Comparison of ENCODE assay signal across 1 cellular context in the genomic region with DNA sequence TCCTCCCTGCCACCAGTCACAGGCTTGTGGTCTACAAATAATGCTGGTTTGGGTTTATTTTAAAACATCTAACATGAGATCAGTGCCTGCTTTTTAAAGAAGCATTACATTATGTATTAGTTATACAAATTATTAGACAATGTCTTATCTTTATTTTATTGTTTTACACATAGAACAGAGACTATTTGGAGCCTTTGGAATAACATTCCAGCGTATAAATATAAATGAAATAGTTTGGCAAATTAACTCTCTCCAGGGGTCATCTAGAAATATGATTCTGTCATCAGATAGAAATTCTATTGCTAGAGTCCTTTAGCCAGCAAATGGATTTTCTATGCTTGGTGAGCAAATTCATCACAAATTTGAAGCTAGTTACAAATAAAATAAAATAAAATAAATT.
TF ChIP-seq lines count a peak whose summit lies in the region.

No MANE protein-coding gene starts in this region.

TF ChIP-seq in SK-N-SH, 30 proteins besides CTCF, POLR2A, EP300 and RAD21:
- TF ChIP-seq, protein P1, sequence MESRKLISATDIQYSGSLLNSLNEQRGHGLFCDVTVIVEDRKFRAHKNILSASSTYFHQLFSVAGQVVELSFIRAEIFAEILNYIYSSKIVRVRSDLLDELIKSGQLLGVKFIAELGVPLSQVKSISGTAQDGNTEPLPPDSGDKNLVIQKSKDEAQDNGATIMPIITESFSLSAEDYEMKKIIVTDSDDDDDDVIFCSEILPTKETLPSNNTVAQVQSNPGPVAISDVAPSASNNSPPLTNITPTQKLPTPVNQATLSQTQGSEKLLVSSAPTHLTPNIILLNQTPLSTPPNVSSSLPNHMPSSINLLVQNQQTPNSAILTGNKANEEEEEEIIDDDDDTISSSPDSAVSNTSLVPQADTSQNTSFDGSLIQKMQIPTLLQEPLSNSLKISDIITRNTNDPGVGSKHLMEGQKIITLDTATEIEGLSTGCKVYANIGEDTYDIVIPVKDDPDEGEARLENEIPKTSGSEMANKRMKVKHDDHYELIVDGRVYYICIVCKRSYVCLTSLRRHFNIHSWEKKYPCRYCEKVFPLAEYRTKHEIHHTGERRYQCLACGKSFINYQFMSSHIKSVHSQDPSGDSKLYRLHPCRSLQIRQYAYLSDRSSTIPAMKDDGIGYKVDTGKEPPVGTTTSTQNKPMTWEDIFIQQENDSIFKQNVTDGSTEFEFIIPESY (IDR thresholded peaks at IDR 0.05; ENCODE audit: borderline replicate concordance, low read depth): no peak
- peak; percentile 9; the same call in 1 of the 2 replicates for TF ChIP-seq NFIC (IDR thresholded peaks at IDR 0.05; ENCODE audit: borderline replicate concordance)
- no peak for TF ChIP-seq FOXJ3 (CRISPR knock-in tag; IDR thresholded peaks at IDR 0.05)
- TF ChIP-seq, protein P2, sequence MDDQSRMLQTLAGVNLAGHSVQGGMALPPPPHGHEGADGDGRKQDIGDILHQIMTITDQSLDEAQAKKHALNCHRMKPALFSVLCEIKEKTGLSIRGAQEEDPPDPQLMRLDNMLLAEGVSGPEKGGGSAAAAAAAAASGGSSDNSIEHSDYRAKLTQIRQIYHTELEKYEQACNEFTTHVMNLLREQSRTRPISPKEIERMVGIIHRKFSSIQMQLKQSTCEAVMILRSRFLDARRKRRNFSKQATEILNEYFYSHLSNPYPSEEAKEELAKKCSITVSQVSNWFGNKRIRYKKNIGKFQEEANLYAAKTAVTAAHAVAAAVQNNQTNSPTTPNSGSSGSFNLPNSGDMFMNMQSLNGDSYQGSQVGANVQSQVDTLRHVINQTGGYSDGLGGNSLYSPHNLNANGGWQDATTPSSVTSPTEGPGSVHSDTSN (IDR thresholded peaks at IDR 0.05): no peak; the same call in 1 of the 2 replicates
- no peak for TF ChIP-seq TEAD4 (IDR thresholded peaks at IDR 0.05; ENCODE audit: borderline replicate concordance, insufficient read depth)
- TF ChIP-seq SMC3 (IDR thresholded peaks at IDR 0.05; ENCODE audit: low read depth, low read length): no peak
- TF ChIP-seq RXRA (IDR thresholded peaks at IDR 0.05; ENCODE audit: borderline replicate concordance, low read depth): no peak
- no peak for TF ChIP-seq CHD2 (IDR thresholded peaks at IDR 0.05; ENCODE audit: low read length, partially characterized antibody)
- TF ChIP-seq GABPA (IDR thresholded peaks at IDR 0.05; ENCODE audit: low read depth): no peak
- TF ChIP-seq, protein P3, sequence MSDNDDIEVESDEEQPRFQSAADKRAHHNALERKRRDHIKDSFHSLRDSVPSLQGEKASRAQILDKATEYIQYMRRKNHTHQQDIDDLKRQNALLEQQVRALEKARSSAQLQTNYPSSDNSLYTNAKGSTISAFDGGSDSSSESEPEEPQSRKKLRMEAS (IDR thresholded peaks at IDR 0.05; ENCODE audit: low read depth): no peak
- no peak for TF ChIP-seq SIN3A (IDR thresholded peaks at IDR 0.05; ENCODE audit: borderline replicate concordance, low read depth, low read length)
- TF ChIP-seq FOXM1 (IDR thresholded peaks at IDR 0.05; ENCODE audit: low read depth): no peak
- TF ChIP-seq TCF12 (IDR thresholded peaks at IDR 0.05): peak; percentile 51; the same call in 1 of the 2 replicates
- TF ChIP-seq EZH2phosphoT487 (IDR thresholded peaks at IDR 0.05; ENCODE audit: borderline replicate concordance, low read depth): no peak
- no peak; the same call in 1 of the 2 replicates for TF ChIP-seq JUND (IDR thresholded peaks at IDR 0.05)
- TF ChIP-seq, protein P4, sequence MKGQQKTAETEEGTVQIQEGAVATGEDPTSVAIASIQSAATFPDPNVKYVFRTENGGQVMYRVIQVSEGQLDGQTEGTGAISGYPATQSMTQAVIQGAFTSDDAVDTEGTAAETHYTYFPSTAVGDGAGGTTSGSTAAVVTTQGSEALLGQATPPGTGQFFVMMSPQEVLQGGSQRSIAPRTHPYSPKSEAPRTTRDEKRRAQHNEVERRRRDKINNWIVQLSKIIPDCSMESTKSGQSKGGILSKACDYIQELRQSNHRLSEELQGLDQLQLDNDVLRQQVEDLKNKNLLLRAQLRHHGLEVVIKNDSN (IDR thresholded peaks at IDR 0.05; ENCODE audit: borderline replicate concordance, low read depth): no peak
- TF ChIP-seq, protein P5, sequence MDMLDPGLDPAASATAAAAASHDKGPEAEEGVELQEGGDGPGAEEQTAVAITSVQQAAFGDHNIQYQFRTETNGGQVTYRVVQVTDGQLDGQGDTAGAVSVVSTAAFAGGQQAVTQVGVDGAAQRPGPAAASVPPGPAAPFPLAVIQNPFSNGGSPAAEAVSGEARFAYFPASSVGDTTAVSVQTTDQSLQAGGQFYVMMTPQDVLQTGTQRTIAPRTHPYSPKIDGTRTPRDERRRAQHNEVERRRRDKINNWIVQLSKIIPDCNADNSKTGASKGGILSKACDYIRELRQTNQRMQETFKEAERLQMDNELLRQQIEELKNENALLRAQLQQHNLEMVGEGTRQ (IDR thresholded peaks at IDR 0.05; ENCODE audit: borderline replicate concordance, low read depth, low read length): no peak
- TF ChIP-seq RCOR1 (IDR thresholded peaks at IDR 0.05; ENCODE audit: low read length): no peak
- no peak for TF ChIP-seq TAF1 (IDR thresholded peaks at IDR 0.05; ENCODE audit: borderline replicate concordance, low read depth, low read length)
- no peak for TF ChIP-seq YY1 (IDR thresholded peaks at IDR 0.05; ENCODE audit: low read depth)
- no peak for TF ChIP-seq NRF1 (IDR thresholded peaks at IDR 0.05; ENCODE audit: low read depth, low read length)
- peak; percentile 64; the same call in 1 of the 2 replicates for TF ChIP-seq MEF2A (IDR thresholded peaks at IDR 0.05; ENCODE audit: borderline replicate concordance, low read depth)
